12 cellular contexts compared by ENCODE assay signal in genomic region chr14:95226801-95227200, GRCh38.
DNase-seq lines count a peak whose midpoint lies in the region; ATAC-seq and TF ChIP-seq lines count a peak whose summit lies in the region.
"Had no signal": no experiment of that assay in that cellular context is flagged by ENCODE, and none has a peak within 500 bp of the region (broad histone marks: within the 10 kb centered on the region; RNA-seq: fewer than 3 reads in every experiment).

No MANE protein-coding gene starts in this region.

- H3K27ac ChIP-seq in thoracic aorta, result no peak overlapping the region
- H3K27ac ChIP-seq: epithelial cell of prostate, uterus had no signal

- no peaks in the 10 kb centered on the region for H3K36me3 Mint-ChIP-seq in activated T-cell treated with anti-CD3 and anti-CD28 coated beads, Interleukin-2, amount 50 U/mL, for 72 hours (ENCODE audit: insufficient read depth in 2 of 2)

- no peak overlapping the region for H3K4me3 Mint-ChIP-seq in activated T-cell treated with anti-CD3 and anti-CD28 coated beads, Interleukin-2, amount 50 U/mL, for 72 hours
- H3K4me3 Mint-ChIP-seq: activated CD8-positive, alpha-beta T cell treated with anti-CD3 and anti-CD28 coated beads for 36 hours; stimulated activated naive B cell treated with anti-CD40 and anti-IgM and Interleukin-4, amounts not matched to agents 10 μg/mL and 1 μg/mL and 100 μg/mL, for 72 hours had no signal

- H3K27ac Mint-ChIP-seq in activated T-cell treated with anti-CD3 and anti-CD28 coated beads, Interleukin-2, amount 50 U/mL, for 72 hours, result no peak overlapping the region
- H3K27ac Mint-ChIP-seq: activated CD8-positive, alpha-beta T cell treated with anti-CD3 and anti-CD28 coated beads for 36 hours; stimulated activated naive B cell treated with anti-CD40 and anti-IgM and Interleukin-4, amounts not matched to agents 10 μg/mL and 1 μg/mL and 100 μg/mL, for 72 hours had no signal

- H3K27me3 ChIP-seq in thoracic aorta (replicated peaks; ENCODE audit: insufficient read depth), result no peaks in the 10 kb centered on the region
- H3K27me3 ChIP-seq: uterus had no signal

- no peaks in the 10 kb centered on the region for H3K27me3 Mint-ChIP-seq in activated T-cell treated with anti-CD3 and anti-CD28 coated beads, Interleukin-2, amount 50 U/mL, for 72 hours (ENCODE audit: low read depth)
- H3K27me3 Mint-ChIP-seq: activated CD8-positive, alpha-beta T cell treated with anti-CD3 and anti-CD28 coated beads for 36 hours; stimulated activated naive B cell treated with anti-CD40 and anti-IgM and Interleukin-4, amounts not matched to agents 10 μg/mL and 1 μg/mL and 100 μg/mL, for 72 hours had no signal

- peak; percentile 28 to 45 for DNase-seq in SHP77 (lab: John Stamatoyannopoulos, UW)
- no peak for DNase-seq in SHP77 treated with DMSO at 0.1 percent for 48 hours (lab: John Stamatoyannopoulos, UW)
- peak; percentile 89 for DNase-seq in NCI-H526 treated with DMSO at 0.1 percent for 48 hours (lab: John Stamatoyannopoulos, UW)
- DNase-seq in mesenteric fat pad (ENCODE audit: low spot score), result peak; percentile 60
- no peak for DNase-seq in thoracic aorta (ENCODE audit: low spot score)
- no peak for DNase-seq in GM13976 (ENCODE audit: low spot score)
- DNase-seq in activated T-cell treated with anti-CD3 and anti-CD28 coated beads, Interleukin-2, amount 50 U/mL, for 72 hours, result no peak
- DNase-seq in cardiac septum (ENCODE audit: low spot score), result no peak
- DNase-seq: activated CD8-positive, alpha-beta T cell treated with anti-CD3 and anti-CD28 coated beads for 36 hours; stimulated activated naive B cell treated with anti-CD40 and anti-IgM and Interleukin-4, amounts not matched to agents 10 μg/mL and 1 μg/mL and 100 μg/mL, for 72 hours; uterus had no signal

- ATAC-seq in thoracic aorta (ENCODE audit: insufficient number of reproducible peaks, low FRiP score, low read depth), result no peak
- ATAC-seq in activated T-cell treated with anti-CD3 and anti-CD28 coated beads, Interleukin-2, amount 50 U/mL, for 72 hours (replicated peaks in 1 of 2), result no peak
- ATAC-seq: activated CD8-positive, alpha-beta T cell treated with anti-CD3 and anti-CD28 coated beads for 36 hours; stimulated activated naive B cell treated with anti-CD40 and anti-IgM and Interleukin-4, amounts not matched to agents 10 μg/mL and 1 μg/mL and 100 μg/mL, for 72 hours had no signal

- no peaks in the 10 kb centered on the region for H3K36me3 ChIP-seq in thoracic aorta
- H3K36me3 ChIP-seq: uterus had no signal

- H3K4me1 ChIP-seq in thoracic aorta (ENCODE audit: control insufficient read depth in 1 of 2, low read depth in 2 of 2), result peaks cover 0 to 14% of the 10 kb centered on the region in 2 donors
- H3K4me1 ChIP-seq: uterus had no signal

- no peaks in the 10 kb centered on the region for H3K4me1 Mint-ChIP-seq in activated T-cell treated with anti-CD3 and anti-CD28 coated beads, Interleukin-2, amount 50 U/mL, for 72 hours (ENCODE audit: low read depth)
- H3K4me1 Mint-ChIP-seq: stimulated activated naive B cell treated with anti-CD40 and anti-IgM and Interleukin-4, amounts not matched to agents 10 μg/mL and 1 μg/mL and 100 μg/mL, for 72 hours had no signal

- H3K4me3 ChIP-seq in thoracic aorta, result peak overlapping the region; percentile 58
- H3K4me3 ChIP-seq: uterus had no signal

- H3K9me3 ChIP-seq in thoracic aorta, result no peaks in the 10 kb centered on the region
- H3K9me3 ChIP-seq: uterus had no signal

- intact Hi-C loops in cardiac septum (cut with DNase I), result no loop called here

- in situ Hi-C loops in GM13976 (cut with MboI; ENCODE audit: low sequenced_read_pairs, unreplicated experiment), result no loop called here

- TF ChIP-seq CTCF in thoracic aorta (IDR thresholded peaks at IDR 0.05) (no peak), GM13976 (IDR thresholded peaks at IDR 0.05; ENCODE audit: borderline replicate concordance, control extremely low read depth, extremely low read depth, insufficient read depth, missing control alignments) (no peak)

- H3K9me3 Mint-ChIP-seq in activated T-cell treated with anti-CD3 and anti-CD28 coated beads, Interleukin-2, amount 50 U/mL, for 72 hours, result no peaks in the 10 kb centered on the region
- H3K9me3 Mint-ChIP-seq: activated CD8-positive, alpha-beta T cell treated with anti-CD3 and anti-CD28 coated beads for 36 hours; stimulated activated naive B cell treated with anti-CD40 and anti-IgM and Interleukin-4, amounts not matched to agents 10 μg/mL and 1 μg/mL and 100 μg/mL, for 72 hours had no signal

Comparison
In these comparisons a context has a peak if more than half of its experiments do, and no peak if none do; other contexts are left out.
1. DNase-seq: peak in SHP77 (2 of 2), NCI-H526 treated with DMSO at 0.1 percent for 48 hours (single experiment) and mesenteric fat pad (single experiment); none in SHP77 treated with DMSO at 0.1 percent for 48 hours (single experiment), thoracic aorta (single experiment), GM13976 (single experiment), activated T-cell treated with anti-CD3 and anti-CD28 coated beads, Interleukin-2, amount 50 U/mL, for 72 hours (0 of 2) and cardiac septum (single experiment).